1 cellular context compared by ENCODE assay signal in genomic region chr3:32435911-32436815, GRCh38.
TF ChIP-seq lines count a peak whose summit lies in the region.

No MANE protein-coding gene starts in this region.

TF ChIP-seq in K562, 482 proteins besides CTCF, POLR2A, EP300 and RAD21 (continued from another document):
- no peak for TF ChIP-seq NR0B1 (IDR thresholded peaks at IDR 0.05; ENCODE audit: partially characterized antibody)
- TF ChIP-seq YY1 (IDR thresholded peaks at IDR 0.05; ENCODE audit: borderline replicate concordance in 1 of 3, control insufficient read depth in 1 of 3, extremely low read depth in 1 of 3, insufficient read depth in 3 of 3, insufficient read length in 1 of 3, insufficient replicate concordance in 2 of 3, low read depth in 1 of 3, low read length in 2 of 3), result no peak
- no peak for TF ChIP-seq E2F3 (CRISPR knock-in tag; IDR thresholded peaks at IDR 0.05)
- no peak for TF ChIP-seq ZNF12 (CRISPR knock-in tag; IDR thresholded peaks at IDR 0.05)
- TF ChIP-seq ERF (CRISPR knock-in tag; IDR thresholded peaks at IDR 0.05), result no peak
- no peak for TF ChIP-seq PBX2 (CRISPR knock-in tag; IDR thresholded peaks at IDR 0.05; ENCODE audit: low read depth)
- no peak for TF ChIP-seq PBX2 (tag; conservative IDR thresholded peaks at IDR 0.05; ENCODE audit: low read depth)
